In the genomic region with DNA sequence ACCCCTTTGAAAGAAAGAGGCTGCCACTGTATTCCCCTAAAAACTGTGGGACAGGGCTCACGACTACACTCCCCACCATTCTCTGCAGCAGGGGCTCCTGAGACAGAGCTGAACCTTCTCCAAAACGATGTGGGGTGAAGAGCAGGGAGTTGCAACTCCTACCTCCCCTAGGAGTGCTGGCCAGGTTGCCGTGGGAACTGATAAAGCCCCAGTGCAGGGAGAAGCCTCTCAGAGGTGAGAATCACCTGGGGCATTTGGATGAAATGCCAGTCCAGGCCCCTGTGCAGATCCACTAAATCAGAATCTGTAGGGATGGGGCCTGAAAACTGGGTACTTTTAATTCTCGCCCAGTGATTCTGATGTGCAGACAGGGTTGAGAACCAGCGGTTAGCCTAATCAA, we compare ENCODE assay signal across 8 cellular contexts. TPM values are rescaled to one million over a fixed set of nuclear protein-coding genes. Genes with fewer than 3 reads are reported as not detected.
A peak's percentile ranks its signal among the peaks of the same experiment; 100 is the strongest.
DNase-seq lines count a peak whose midpoint lies in the region; ATAC-seq, FAIRE-seq and TF ChIP-seq lines count a peak whose summit lies in the region.

No MANE protein-coding gene starts in this region.

- H3K27ac Mint-ChIP-seq in type B pancreatic cell, result peak overlapping the region; percentile 97

- H3K4me3 Mint-ChIP-seq in type B pancreatic cell, result peak overlapping the region; percentile 94

- BruUV-seq in GM12878 (replicated peaks; lab: Mats Ljungman, UMichigan), result TSS peak; percentile 86

- FAIRE-seq in GM12878 (lab: Jason Lieb, UNC) (no peak), HTR-8/SVneo (lab: Jason Lieb, UNC) (no peak)

- TF ChIP-seq CTCF in 22Rv1 (IDR thresholded peaks at IDR 0.05) (no peak), GM12878 (IDR thresholded peaks at IDR 0.05 in 2 of 3, conservative IDR thresholded peaks at IDR 0.05 in 1 of 3; ENCODE audit: control insufficient read depth in 2 of 3, extremely low read depth in 1 of 3, insufficient read depth in 1 of 3, low read depth in 3 of 3, low read length in 3 of 3) (no peak), lower lobe of right lung (IDR thresholded peaks at IDR 0.05) (no peak), type B pancreatic cell (conservative IDR thresholded peaks at IDR 0.05) (no peak)

- POLR2A ChIA-PET in GM12878 (lab: Charles Lee), result interaction anchor here (0.7 to 1.1 kb wide), 3 partner anchors 13 to 352 kb away, joined by 3 to 4 read pairs (median 3); no protein-coding TSS in a partner anchor

- H3K36me3 ChIP-seq in HAP-1 (replicated peaks), result no peaks in the 10 kb centered on the region
- H3K36me3 ChIP-seq in GM12878 (ENCODE audit: control insufficient read depth in 2 of 2, insufficient read depth in 2 of 2, low read length in 1 of 2), result no peaks in the 10 kb centered on the region
- H3K36me3 ChIP-seq in lower lobe of right lung, result no peaks in the 10 kb centered on the region

- H3K9ac ChIP-seq in GM12878 (ENCODE audit: control insufficient read depth, insufficient read depth, low read length), result peak overlapping the region; percentile 90

- no peaks in the 10 kb centered on the region for H3K36me3 Mint-ChIP-seq in type B pancreatic cell

- intact Hi-C loops in GM12878 (cut with micrococcal nuclease; ENCODE audit: unreplicated experiment), result loop anchor here (2.0 kb wide), 1 partner anchor 218 kb away; the partner anchor contains the start of gene WDFY2
- intact Hi-C loops in lower lobe of right lung (cut with DNase I), result no loop called here

- H3K27me3 ChIP-seq in HAP-1 (ENCODE audit: low read depth), result no peaks in the 10 kb centered on the region; the same call in 1 of the 2 replicates
- H3K27me3 ChIP-seq in GM12878 (replicated peaks in 1 of 2; ENCODE audit: control insufficient read depth in 2 of 2, insufficient read depth in 2 of 2, low read length in 1 of 2), result no peaks in the 10 kb centered on the region
- H3K27me3 ChIP-seq in lower lobe of right lung (ENCODE audit: low read depth), result no peaks in the 10 kb centered on the region

- H2AFZ ChIP-seq in GM12878 (ENCODE audit: control insufficient read depth, low read depth, low read length), result peak overlapping the region; percentile 89

- CTCF ChIA-PET in GM12878 (lab: Yijun Ruan, JAX), result interaction anchor here (1.4 to 4.7 kb wide), 6 partner anchors 8 to 678 kb away, joined by 3 to 14 read pairs (median 10); no protein-coding TSS in a partner anchor

- H3K9me3 Mint-ChIP-seq in type B pancreatic cell, result no peaks in the 10 kb centered on the region

- in situ Hi-C loops in HAP-1 (cut with MboI; ENCODE audit: low sequenced_read_pairs) (no loop called here), GM12878 (cut with MboI) (no loop called here), ACHN (cut with HindIII; ENCODE audit: low pct_ligation_motif_present, low pct_unique_long_range_greater_than_20kb, low sequenced_read_pairs) (no loop called here)

- WGBS in GM12878 (ENCODE audit: insufficient coverage, insufficient replicate concordance, low lambda C conversion rate, missing lambda C conversion rate), result 1% methylated on average over 5 of the region's 5 CpGs

- H4K20me1 ChIP-seq in GM12878 (ENCODE audit: control insufficient read depth, insufficient read depth), result no peaks in the 10 kb centered on the region

- H3K4me1 Mint-ChIP-seq in type B pancreatic cell (ENCODE audit: unreplicated experiment), result peaks cover 30% of the 10 kb centered on the region

- peaks cover 32% of the 10 kb centered on the region for H3K4me1 ChIP-seq in HAP-1
- peaks cover 17% of the 10 kb centered on the region for H3K4me1 ChIP-seq in GM12878 (ENCODE audit: control insufficient read depth, insufficient read depth, low read length)
- peaks cover 33% of the 10 kb centered on the region for H3K4me1 ChIP-seq in lower lobe of right lung

- H3K4me3 ChIP-seq in HAP-1 (peak overlapping the region; percentile 52; the same call in 1 of the 2 replicates), GM12878 (peak overlapping the region; percentile 82), lower lobe of right lung (peak overlapping the region; percentile 67)

- ATAC-seq in GM12878 (peak; percentile 1), lower lobe of right lung (no peak)

- H3K4me2 ChIP-seq in GM12878 (ENCODE audit: control insufficient read depth, insufficient read depth), result peak overlapping the region; percentile 95

- RAD21 ChIA-PET in GM12878 (lab: Charles Lee; ENCODE audit: unreplicated experiment), result interaction anchor here (1.1 to 10.2 kb wide), 5 partner anchors 8 to 368 kb away, joined by 3 to 59 read pairs (median 5); partner anchors contain the start of gene INTS6

- H3K79me2 ChIP-seq in GM12878 (ENCODE audit: control insufficient read depth, insufficient read depth, low read length), result no peaks in the 10 kb centered on the region; the same call in 1 of the 2 replicates

- SMC1A ChIA-PET in GM12878 (lab: Charles Lee; ENCODE audit: uncharacterized antibody, unreplicated experiment), result interaction anchor here (0.7 to 4.5 kb wide), 6 partner anchors 9 to 678 kb away, joined by 3 to 26 read pairs (median 4); no protein-coding TSS in a partner anchor

- TF ChIP-seq RAD21 in GM12878 (IDR thresholded peaks at IDR 0.05; ENCODE audit: insufficient read depth, low read depth, low read length), result no peak

- no peaks in the 10 kb centered on the region for H3K27me3 Mint-ChIP-seq in type B pancreatic cell

- TF ChIP-seq POLR2A in GM12878 (IDR thresholded peaks at IDR 0.05; ENCODE audit: low read depth, low read length), result no peak

- H3K27ac ChIP-seq in 22Rv1, result peak overlapping the region; percentile 95
- peak overlapping the region; percentile 91 for H3K27ac ChIP-seq in GM12878 (ENCODE audit: control insufficient read depth, insufficient read depth)
- H3K27ac ChIP-seq in lower lobe of right lung, result peak overlapping the region; percentile 100

- peak in 1 of 2 experiments; percentile 29 for DNase-seq in HAP-1 (ENCODE audit: low spot score in 2 of 2)
- DNase-seq in GM12878 (ENCODE audit: low read depth, low spot score), result no peak
- DNase-seq in lower lobe of right lung, result no peak
- no peak for DNase-seq in type B pancreatic cell (ENCODE audit: extremely low spot score, unreplicated experiment)
- no peak for DNase-seq in HTR-8/SVneo (ENCODE audit: insufficient read length, low spot score)
- no peak for DNase-seq in NCI-H2029 (lab: John Stamatoyannopoulos, UW)
- no peak for DNase-seq in ACHN

- no peak for TF ChIP-seq EP300 in GM12878 (IDR thresholded peaks at IDR 0.05; ENCODE audit: borderline replicate concordance in 1 of 2, control insufficient read depth in 1 of 2, low read depth in 2 of 2, low read length in 2 of 2)

- H3K9me3 ChIP-seq in HAP-1, result no peaks in the 10 kb centered on the region
- H3K9me3 ChIP-seq in GM12878 (replicated peaks; ENCODE audit: control insufficient read depth, insufficient read depth, low read length), result no peaks in the 10 kb centered on the region
- no peaks in the 10 kb centered on the region for H3K9me3 ChIP-seq in lower lobe of right lung

RNA-seq across cellular contexts. Expression of gene DHRS12, which starts 0.9 kb away (rescaled TPM):
- total RNA-seq in GM12878 (2013; cell fraction: nucleolus; rRNA removed), result 4.2 and 5.0 TPM in 2 replicates
- total RNA-seq in GM12878 (2014; rRNA removed) (9.9 and 11.6 TPM in 2 replicates), GM12878 (2014; rRNA removed; fragmentation: Illumina TruSeq; extraction: Trizol) (4.3 TPM in 2 replicates), GM12878 (2021) (7.0 and 7.7 TPM in 2 replicates), lower lobe of right lung (13.4 TPM), type B pancreatic cell (ENCODE audit: low replicate concordance) (10.1 and 11.3 TPM in 2 replicates)
- 3.4 TPM for polyA plus RNA-seq in GM12878 (2011; ENCODE audit: low read depth)
- polyA plus RNA-seq in GM12878 (2011; rRNA removed) (5.5 and 6.5 TPM in 2 replicates), GM12878 (2014; fragmentation: Illumina TruSeq; extraction: Trizol) (7.8 and 9.0 TPM in 2 replicates), GM12878 (2014; fragmentation: Nextera tagmentation; extraction: Ambion mirVana) (1 to 10 TPM; 2.9 to 4.0 TPM), GM12878 (2014; rRNA removed) (8.8 and 11.9 TPM in 2 replicates), GM12878 (2016; fragmentation: Nextera tagmentation; extraction: Ambion mirVana) (10 to 100 TPM; 10.7 to 11.3 TPM)
- polyA plus RNA-seq in GM12878 (2011; cell fraction: cytosol; rRNA removed), result 4.8 and 5.9 TPM in 2 replicates
- polyA plus RNA-seq in GM12878 (2011; cell fraction: nucleus; rRNA removed), result 9.8 and 10.1 TPM in 2 replicates
- polyA plus RNA-seq in GM12878 (2012), result 6.4 and 7.2 TPM in 2 replicates
- polyA minus RNA-seq in GM12878 (2011; rRNA and poly(A)+ RNA removed), result 2.9 and 4.2 TPM in 2 replicates
- polyA minus RNA-seq in GM12878 (2011; cell fraction: cytosol; rRNA and poly(A)+ RNA removed), result 2.3 TPM in 1 of 2 replicates, not detected in the other
- 3.6 and 5.7 TPM in 2 replicates for polyA minus RNA-seq in GM12878 (2011; cell fraction: nucleus; rRNA and poly(A)+ RNA removed)

RNA-seq across cellular contexts. Expression of gene TMEM272, which starts 42.0 kb away (rescaled TPM):
- not detected in 2 replicates for total RNA-seq in GM12878 (2013; cell fraction: nucleolus; rRNA removed)
- total RNA-seq in GM12878 (2014; rRNA removed) (0.05 TPM in 1 of 2 replicates, not detected in the other), GM12878 (2014; rRNA removed; fragmentation: Illumina TruSeq; extraction: Trizol) (not detected in 2 replicates), GM12878 (2021) (not detected in 2 replicates), lower lobe of right lung (0.09 TPM), type B pancreatic cell (ENCODE audit: low replicate concordance) (0.07 and 0.63 TPM in 2 replicates)
- not detected for polyA plus RNA-seq in GM12878 (2011; ENCODE audit: low read depth)
- polyA plus RNA-seq in GM12878 (2011; rRNA removed) (0.01 and 0.04 TPM in 2 replicates), GM12878 (2014; fragmentation: Illumina TruSeq; extraction: Trizol) (not detected in 2 replicates), GM12878 (2014; fragmentation: Nextera tagmentation; extraction: Ambion mirVana) (not detected), GM12878 (2014; rRNA removed) (0.04 TPM in 1 of 2 replicates, not detected in the other), GM12878 (2016; fragmentation: Nextera tagmentation; extraction: Ambion mirVana) (not detected)
- not detected in 2 replicates for polyA plus RNA-seq in GM12878 (2011; cell fraction: cytosol; rRNA removed)
- 0.04 TPM in 1 of 2 replicates, not detected in the other for polyA plus RNA-seq in GM12878 (2011; cell fraction: nucleus; rRNA removed)
- not detected in 2 replicates for polyA plus RNA-seq in GM12878 (2012)
- polyA minus RNA-seq in GM12878 (2011; rRNA and poly(A)+ RNA removed), result 0.15 TPM in 1 of 2 replicates, not detected in the other
- polyA minus RNA-seq in GM12878 (2011; cell fraction: cytosol; rRNA and poly(A)+ RNA removed), result not detected in 2 replicates
- polyA minus RNA-seq in GM12878 (2011; cell fraction: nucleus; rRNA and poly(A)+ RNA removed), result 0.10 and 0.12 TPM in 2 replicates

RNA-seq across cellular contexts. Expression of gene CCDC70, which starts 58.8 kb away (rescaled TPM):
- not detected in 2 replicates for total RNA-seq in GM12878 (2013; cell fraction: nucleolus; rRNA removed)
- total RNA-seq in GM12878 (2014; rRNA removed), result not detected in 2 replicates
- total RNA-seq in GM12878 (2014; rRNA removed; fragmentation: Illumina TruSeq; extraction: Trizol), result not detected in 2 replicates
- total RNA-seq in GM12878 (2021), result not detected in 2 replicates
- not detected for polyA plus RNA-seq in GM12878 (2011; ENCODE audit: low read depth)
- polyA plus RNA-seq in GM12878 (2011; rRNA removed), result not detected in 2 replicates
- not detected in 2 replicates for polyA plus RNA-seq in GM12878 (2011; cell fraction: cytosol; rRNA removed)
- polyA plus RNA-seq in GM12878 (2011; cell fraction: nucleus; rRNA removed), result not detected in 2 replicates
- polyA plus RNA-seq in GM12878 (2012), result not detected in 2 replicates
- not detected in 2 replicates for polyA plus RNA-seq in GM12878 (2014; fragmentation: Illumina TruSeq; extraction: Trizol)
- polyA plus RNA-seq in GM12878 (2014; fragmentation: Nextera tagmentation; extraction: Ambion mirVana), result not detected
- polyA plus RNA-seq in GM12878 (2014; rRNA removed), result not detected in 2 replicates
- polyA plus RNA-seq in GM12878 (2016; fragmentation: Nextera tagmentation; extraction: Ambion mirVana), result not detected
- not detected in 2 replicates for polyA minus RNA-seq in GM12878 (2011; rRNA and poly(A)+ RNA removed)
- not detected in 2 replicates for polyA minus RNA-seq in GM12878 (2011; cell fraction: cytosol; rRNA and poly(A)+ RNA removed)
- polyA minus RNA-seq in GM12878 (2011; cell fraction: nucleus; rRNA and poly(A)+ RNA removed), result not detected in 2 replicates
- not detected for total RNA-seq in lower lobe of right lung
- total RNA-seq in type B pancreatic cell (ENCODE audit: low replicate concordance), result not detected in 2 replicates
